8 cellular contexts compared by ENCODE assay signal in genomic region chr19:4815426-4816387, GRCh38. TPM values are rescaled to one million over a fixed set of nuclear protein-coding genes. Genes with fewer than 3 reads are reported as not detected.
DNase-seq lines count a peak whose midpoint lies in the region; ATAC-seq, FAIRE-seq and TF ChIP-seq lines count a peak whose summit lies in the region.

No MANE protein-coding gene starts in this region.

- peak overlapping the region; percentile 67 for H3K4me3 Mint-ChIP-seq in activated naive CD4-positive, alpha-beta T cell treated with anti-CD3 and anti-CD28 coated beads for 36 hours

- CTCF ChIA-PET in activated naive CD4-positive, alpha-beta T cell treated with anti-CD3 and anti-CD28 coated beads for 36 hours (lab: Charles Lee): interaction anchor here (0.6 kb wide), 1 partner anchor 38 kb away, joined by 3 read pairs; no protein-coding TSS in a partner anchor

- no peak for ATAC-seq in GM18505 (IDR thresholded peaks at IDR 0.05; ENCODE audit: unreplicated experiment)

- peaks cover 16% of the 10 kb centered on the region for H3K4me1 Mint-ChIP-seq in activated naive CD4-positive, alpha-beta T cell treated with anti-CD3 and anti-CD28 coated beads for 36 hours (ENCODE audit: low read depth)

- peaks cover 9% of the 10 kb centered on the region for H3K36me3 Mint-ChIP-seq in activated naive CD4-positive, alpha-beta T cell treated with anti-CD3 and anti-CD28 coated beads for 36 hours (ENCODE audit: low read depth)

- TF ChIP-seq CTCF in NB4 (IDR thresholded peaks at IDR 0.05; ENCODE audit: low read depth, low read length): no peak

- peaks cover 1% of the 10 kb centered on the region for H3K9me3 Mint-ChIP-seq in activated naive CD4-positive, alpha-beta T cell treated with anti-CD3 and anti-CD28 coated beads for 36 hours

- intact Hi-C loops in activated naive CD4-positive, alpha-beta T cell treated with anti-CD3 and anti-CD28 coated beads for 36 hours (cut with micrococcal nuclease): loop anchor here (2.0 kb wide), 2 partner anchors 15 to 95 kb away; partner anchors contain the start of gene TICAM1

- H3K27ac Mint-ChIP-seq in activated naive CD4-positive, alpha-beta T cell treated with anti-CD3 and anti-CD28 coated beads for 36 hours: peak overlapping the region; percentile 66

- peak overlapping the region; percentile 13 for H3K27ac ChIP-seq in substantia nigra (ENCODE audit: low read depth, low read length, poor library complexity, severe bottlenecking)

- peak; percentile 18 for TF ChIP-seq POLR2A in NB4 (IDR thresholded peaks at IDR 0.05; ENCODE audit: extremely low read depth, insufficient read length)
- TF ChIP-seq POLR2A in GM18505 (IDR thresholded peaks at IDR 0.05; ENCODE audit: borderline replicate concordance, extremely low read depth, insufficient read depth, insufficient read length): no peak

- DNase-seq in GM03348 (ENCODE audit: low spot score) (peak; percentile 96), NB4 (ENCODE audit: low read depth) (peak; percentile 92), SK-N-DZ (ENCODE audit: low spot score) (peak; percentile 95), frontal cortex (ENCODE audit: low spot score in 2 of 2) (peak; percentile 97 to 98), nucleus accumbens (lab: John Stamatoyannopoulos, UW) (peak; percentile 30 to 96 (median 85)), substantia nigra (lab: John Stamatoyannopoulos, UW) (peak; percentile 29 to 95 (median 86))
- DNase-seq in activated naive CD4-positive, alpha-beta T cell treated with anti-CD3 and anti-CD28 coated beads for 36 hours: peak; percentile 88

- FAIRE-seq in frontal cortex (lab: Jason Lieb, UNC): peak; percentile 85

- H3K4me3 ChIP-seq in NB4 (ENCODE audit: low read depth, low read length): no peak overlapping the region

- H3K27me3 Mint-ChIP-seq in activated naive CD4-positive, alpha-beta T cell treated with anti-CD3 and anti-CD28 coated beads for 36 hours (ENCODE audit: low read depth): no peaks in the 10 kb centered on the region

RNA-seq across cellular contexts. Expression of gene TICAM1, which starts 15.8 kb away (rescaled TPM):
- 0.42 and 0.79 TPM in 2 replicates for polyA plus RNA-seq in SK-N-DZ (2014; cell fraction: cytosol; rRNA removed)
- polyA plus RNA-seq in SK-N-DZ (2014; cell fraction: nucleus; rRNA removed): 0.21 and 0.35 TPM in 2 replicates
- total RNA-seq in activated naive CD4-positive, alpha-beta T cell treated with anti-CD3 and anti-CD28 coated beads for 36 hours: 10 to 100 TPM; 15.2 to 16.5 TPM
- total RNA-seq in frontal cortex: 1.2 TPM

RNA-seq across cellular contexts. Expression of gene FEM1A, which starts 24.2 kb away (rescaled TPM):
- polyA plus RNA-seq in SK-N-DZ (2014; cell fraction: cytosol; rRNA removed): 7.9 and 10.7 TPM in 2 replicates
- 4.9 and 5.0 TPM in 2 replicates for polyA plus RNA-seq in SK-N-DZ (2014; cell fraction: nucleus; rRNA removed)
- 1 to 10 TPM; 8.1 to 9.1 TPM for total RNA-seq in activated naive CD4-positive, alpha-beta T cell treated with anti-CD3 and anti-CD28 coated beads for 36 hours
- 22.8 TPM for total RNA-seq in frontal cortex

RNA-seq across cellular contexts. Expression of gene PLIN3, which starts 51.8 kb away (rescaled TPM):
- polyA plus RNA-seq in SK-N-DZ (2014; cell fraction: cytosol; rRNA removed): 13.2 and 19.5 TPM in 2 replicates
- 4.6 and 5.0 TPM in 2 replicates for polyA plus RNA-seq in SK-N-DZ (2014; cell fraction: nucleus; rRNA removed)
- total RNA-seq in activated naive CD4-positive, alpha-beta T cell treated with anti-CD3 and anti-CD28 coated beads for 36 hours: 10 to 100 TPM; 16.1 to 17.1 TPM
- total RNA-seq in frontal cortex: 6.9 TPM
